In genomic region chr2:105775809-105776559, GRCh38 we compare ENCODE assay signal across 8 cellular contexts. TPM values are rescaled to one million over a fixed set of nuclear protein-coding genes. Genes with fewer than 3 reads are reported as not detected.
DNase-seq lines count a peak whose midpoint lies in the region; ATAC-seq, FAIRE-seq and TF ChIP-seq lines count a peak whose summit lies in the region.

No MANE protein-coding gene starts in this region.

- intact Hi-C loops in CD14-positive monocyte (cut with micrococcal nuclease): no loop called here

- peak overlapping the region; percentile 51 to 94 for H3K4me3 Mint-ChIP-seq in CD14-positive monocyte
- H3K4me3 Mint-ChIP-seq in central memory CD8-positive, alpha-beta T cell: peak overlapping the region; percentile 76

- peaks cover 12 to 16% of the 10 kb centered on the region in 2 donors for H3K36me3 Mint-ChIP-seq in CD14-positive monocyte
- peaks cover 25% of the 10 kb centered on the region for H3K36me3 Mint-ChIP-seq in central memory CD8-positive, alpha-beta T cell (ENCODE audit: insufficient read depth)

- no peak for FAIRE-seq in RCC 7860 (lab: Jason Lieb, UNC)

- ATAC-seq in GM19397 (IDR thresholded peaks at IDR 0.05; ENCODE audit: unreplicated experiment): peak; percentile 46
- peak; percentile 54 for ATAC-seq in HG03457 (IDR thresholded peaks at IDR 0.05; ENCODE audit: unreplicated experiment)
- peak; percentile 53 for ATAC-seq in central memory CD8-positive, alpha-beta T cell (replicated peaks; ENCODE audit: extremely low read depth, poor library complexity, severe bottlenecking)

- peaks cover 0 to 1% (median 0%) of the 10 kb centered on the region in 3 donors for H3K27me3 Mint-ChIP-seq in CD14-positive monocyte (ENCODE audit: low read depth in 3 of 3)
- H3K27me3 Mint-ChIP-seq in central memory CD8-positive, alpha-beta T cell: no peaks in the 10 kb centered on the region

- no peaks in the 10 kb centered on the region for H3K9me3 Mint-ChIP-seq in CD14-positive monocyte
- no peaks in the 10 kb centered on the region for H3K9me3 Mint-ChIP-seq in central memory CD8-positive, alpha-beta T cell

- peaks cover 45% of the 10 kb centered on the region for H3K4me1 Mint-ChIP-seq in CD14-positive monocyte
- H3K4me1 Mint-ChIP-seq in central memory CD8-positive, alpha-beta T cell: peaks cover 95% of the 10 kb centered on the region

- DNase-seq in CD14-positive monocyte (ENCODE audit: low spot score) (no peak), SIG-M5 treated with dmso at 0.1 percent for 504 hours (lab: John Stamatoyannopoulos, UW; ENCODE audit: unreplicated experiment) (no peak), NCI-H1694 treated with DMSO at 0.1 percent for 48 hours (lab: John Stamatoyannopoulos, UW) (no peak), RCC 7860 (ENCODE audit: low spot score) (no peak)
- DNase-seq in central memory CD8-positive, alpha-beta T cell (ENCODE audit: low spot score in 2 of 2): no peak
- DNase-seq in NK-92 treated with Interleukin-12 subunit alpha and Interleukin-12 subunit beta, amount 100 ng/mL, for 24 hours (lab: John Stamatoyannopoulos, UW): no peak

- H3K27ac Mint-ChIP-seq in CD14-positive monocyte: peak overlapping the region; percentile 66 to 90 (median 74)
- peak overlapping the region; percentile 91 for H3K27ac Mint-ChIP-seq in central memory CD8-positive, alpha-beta T cell (ENCODE audit: low read depth)

- no peak for TF ChIP-seq CTCF in CD14-positive monocyte (IDR thresholded peaks at IDR 0.05)

RNA-seq across cellular contexts. Expression of gene NCK2, which starts 31.3 kb away (rescaled TPM):
- 1 to 10 TPM; 2.5 to 7.6 TPM for polyA plus RNA-seq in CD14-positive monocyte
